In genomic region chr17:73569758-73570319, GRCh38 we compare ENCODE assay signal across 15 cellular contexts.
"Had no signal": no experiment of that assay in that cellular context is flagged by ENCODE, and none has a peak within 500 bp of the region (broad histone marks: within the 10 kb centered on the region; RNA-seq: fewer than 3 reads in every experiment).

No MANE protein-coding gene starts in this region.

- H3K4me3 Mint-ChIP-seq: activated naive CD8-positive, alpha-beta T cell; natural killer cell treated with Interleukin-12 subunit alpha and Interleukin-12 subunit beta and Interleukin-15 and Interleukin-18, amount 100 ng/mL, for 72 hours; stimulated activated memory B cell treated with anti-CD40 and anti-IgM and Interleukin-4, amounts not matched to agents 10 μg/mL and 1 μg/mL and 100 μg/mL, for 72 hours had no signal

- H3K36me3 ChIP-seq: heart left ventricle, upper lobe of left lung had no signal

- H3K9me3 ChIP-seq: heart left ventricle, upper lobe of left lung had no signal

- ATAC-seq: heart left ventricle; left lobe of liver; natural killer cell treated with Interleukin-12 subunit alpha and Interleukin-12 subunit beta and Interleukin-15 and Interleukin-18, amount 100 ng/mL, for 72 hours; sciatic nerve; stimulated activated memory B cell treated with anti-CD40 and anti-IgM and Interleukin-4, amounts not matched to agents 10 μg/mL and 1 μg/mL and 100 μg/mL, for 72 hours had no signal

- H3K4me3 ChIP-seq: heart left ventricle, upper lobe of left lung had no signal

- DNase-seq: activated T-cell treated with anti-CD3 and anti-CD28 coated beads, Interleukin-2, amount 50 U/mL, for 1 hour; cortex of kidney; midbrain; occipital lobe; posterior cingulate gyrus; small intestine; stimulated activated CD4-positive, alpha-beta T cell treated with anti-CD3 and anti-CD28 coated beads, Interleukin-15, amount 100 ng/mL, for 24 hours; T-helper 1 cell; upper lobe of left lung had no signal

- H3K36me3 Mint-ChIP-seq: natural killer cell treated with Interleukin-12 subunit alpha and Interleukin-12 subunit beta and Interleukin-15 and Interleukin-18, amount 100 ng/mL, for 72 hours; stimulated activated memory B cell treated with anti-CD40 and anti-IgM and Interleukin-4, amounts not matched to agents 10 μg/mL and 1 μg/mL and 100 μg/mL, for 72 hours had no signal

- H3K27ac Mint-ChIP-seq: activated naive CD8-positive, alpha-beta T cell; natural killer cell treated with Interleukin-12 subunit alpha and Interleukin-12 subunit beta and Interleukin-15 and Interleukin-18, amount 100 ng/mL, for 72 hours; stimulated activated memory B cell treated with anti-CD40 and anti-IgM and Interleukin-4, amounts not matched to agents 10 μg/mL and 1 μg/mL and 100 μg/mL, for 72 hours had no signal

- H3K27ac ChIP-seq: heart left ventricle, upper lobe of left lung had no signal

- H3K9me3 Mint-ChIP-seq: natural killer cell treated with Interleukin-12 subunit alpha and Interleukin-12 subunit beta and Interleukin-15 and Interleukin-18, amount 100 ng/mL, for 72 hours had no signal

- H3K27me3 Mint-ChIP-seq: activated naive CD8-positive, alpha-beta T cell; stimulated activated memory B cell treated with anti-CD40 and anti-IgM and Interleukin-4, amounts not matched to agents 10 μg/mL and 1 μg/mL and 100 μg/mL, for 72 hours had no signal

- H3K27me3 ChIP-seq: heart left ventricle, upper lobe of left lung had no signal
